Comparison of ENCODE assay signal across 24 cellular contexts in genomic region chr11:127925430-127925829, GRCh38.
A peak's percentile ranks its signal among the peaks of the same experiment; 100 is the strongest.
DNase-seq lines count a peak whose midpoint lies in the region; TF ChIP-seq lines count a peak whose summit lies in the region.
"Had no signal": no experiment of that assay in that cellular context is flagged by ENCODE, and none has a peak within 500 bp of the region (broad histone marks: within the 10 kb centered on the region; RNA-seq: fewer than 3 reads in every experiment).

No MANE protein-coding gene starts in this region.

- H3K27me3 ChIP-seq in tibial nerve, result no peaks in the 10 kb centered on the region
- H3K27me3 ChIP-seq: ascending aorta, suprapubic skin had no signal

- H3K4me3 ChIP-seq in choroid plexus epithelial cell (ENCODE audit: low read depth, low read length), result no peak overlapping the region
- H3K4me3 ChIP-seq in tibial nerve, result no peak overlapping the region
- H3K4me3 ChIP-seq: ascending aorta, mucosa of descending colon, PC-9, suprapubic skin had no signal

- TF ChIP-seq CTCF in choroid plexus epithelial cell (conservative IDR thresholded peaks at IDR 0.05; ENCODE audit: low read depth, low read length) (no peak), tibial nerve (IDR thresholded peaks at IDR 0.05) (no peak)

- no peaks in the 10 kb centered on the region for H3K36me3 ChIP-seq in tibial nerve
- H3K36me3 ChIP-seq: ascending aorta, suprapubic skin, WERI-Rb-1 had no signal

- 53 to 66% methylated on average over 4 of the region's 4 CpGs for whole genome bisulfite sequencing in tibial nerve, 2 donors

- no peaks in the 10 kb centered on the region for H3K4me1 ChIP-seq in tibial nerve
- H3K4me1 ChIP-seq: ascending aorta, suprapubic skin had no signal

- no peak for TF ChIP-seq POLR2A in tibial nerve (IDR thresholded peaks at IDR 0.05)

- DNase-seq in COR-L47 (lab: John Stamatoyannopoulos, UW) (peak; percentile 12), LHCN-M2 (ENCODE audit: low read depth) (peak; percentile 55), choroid plexus epithelial cell (ENCODE audit: low read depth) (peak; percentile 15), myocyte (ENCODE audit: low read depth) (peak; percentile 18), superior temporal gyrus (ENCODE audit: extremely low spot score) (no peak), DMS 273 (lab: John Stamatoyannopoulos, UW; ENCODE audit: unreplicated experiment) (no peak), tibial nerve (ENCODE audit: low spot score in 2 of 2) (no peak), T1000 (lab: John Stamatoyannopoulos, UW) (no peak)
- DNase-seq: activated CD8-positive, alpha-beta T cell treated with anti-CD3 and anti-CD28 coated beads for 36 hours; activated naive CD4-positive, alpha-beta T cell treated with anti-CD3 and anti-CD28 coated beads, Interleukin-2, amount 50 U/mL, for 16 hours; activated T-cell treated with anti-CD3 and anti-CD28 coated beads, Interleukin-2, amount 50 U/mL, for 1 hour; CD8-positive, alpha-beta T cell; cortex of kidney; KG1; left ventricle myocardium superior; mucosa of descending colon; NCI-H1092 treated with DMSO at 0.1 percent for 48 hours; NCI-H2171 treated with DMSO at 0.1 percent for 48 hours; PC-9; stimulated activated CD4-positive, alpha-beta T cell treated with anti-CD3 and anti-CD28 coated beads, Interleukin-12 subunit alpha, Interleukin-12 subunit beta, amount 100 ng/mL, for 4 hours; T-helper 2 cell; WERI-Rb-1 had no signal

- H3K9me3 ChIP-seq in tibial nerve, result no peaks in the 10 kb centered on the region
- H3K9me3 ChIP-seq: ascending aorta, mucosa of descending colon, suprapubic skin had no signal

- no peak overlapping the region for H3K27ac ChIP-seq in tibial nerve
- H3K27ac ChIP-seq: ascending aorta, PC-9, suprapubic skin, WERI-Rb-1 had no signal

- no peak for TF ChIP-seq EP300 in tibial nerve (IDR thresholded peaks at IDR 0.05)

Comparison
In these comparisons a context has a peak if more than half of its experiments do, and no peak if none do; other contexts are left out.
1. DNase-seq: peak in COR-L47 (single experiment), LHCN-M2 (single experiment), choroid plexus epithelial cell (single experiment) and myocyte (single experiment); none in superior temporal gyrus (single experiment), DMS 273 (single experiment), tibial nerve (0 of 2) and T1000 (single experiment).